In genomic region chr17:42118126-42118510, GRCh38 we compare ENCODE assay signal across 1 cellular context.
TF ChIP-seq lines count a peak whose summit lies in the region.

No MANE protein-coding gene starts in this region.

TF ChIP-seq in HEK293, 187 proteins besides CTCF, POLR2A, EP300 and RAD21:
- TF ChIP-seq ZNF174 (tag by site-specific recombination; IDR thresholded peaks at IDR 0.05) (no peak), PRDM10 (tag by site-specific recombination; IDR thresholded peaks at IDR 0.05) (peak; percentile 85), ZFP3 (tag by site-specific recombination; IDR thresholded peaks at IDR 0.05; ENCODE audit: low read depth) (no peak)
